ENCODE assay signal across 18 cellular contexts in the genomic region with DNA sequence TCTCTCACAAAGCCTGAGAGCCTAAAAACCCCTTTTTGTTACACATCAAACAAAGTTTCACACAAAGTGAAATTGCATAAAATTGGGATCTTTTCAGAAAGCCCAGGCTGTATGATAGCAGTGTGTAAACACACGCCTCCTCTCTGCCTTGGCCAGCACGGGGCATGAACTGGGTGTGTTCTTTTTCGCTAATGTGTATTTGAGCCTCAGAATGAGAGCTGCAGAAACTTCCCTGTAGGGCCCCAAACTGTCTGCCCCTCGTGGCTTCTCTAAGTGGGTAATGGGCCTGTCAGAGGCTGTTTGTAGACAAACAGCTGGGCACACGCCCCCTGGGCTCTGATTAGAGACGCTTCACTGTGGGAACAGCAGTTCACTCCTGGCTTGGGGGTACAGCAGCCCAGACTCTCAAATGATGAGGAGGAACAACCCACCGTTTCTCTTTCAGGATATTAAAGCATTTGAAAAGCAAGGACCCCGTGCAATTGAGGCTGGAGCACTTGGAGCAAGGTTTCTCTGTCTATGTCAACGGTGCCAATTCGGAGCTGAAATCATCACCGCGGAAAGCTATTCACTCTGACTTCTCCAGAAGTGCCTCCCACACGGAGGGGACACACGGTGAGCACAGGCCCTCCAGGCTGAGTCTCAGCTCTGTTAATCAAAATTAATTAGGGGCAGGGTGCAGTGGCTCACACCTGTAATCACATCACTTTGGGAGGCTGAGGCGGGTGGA.
DNase-seq lines count a peak whose midpoint lies in the region; ATAC-seq and TF ChIP-seq lines count a peak whose summit lies in the region.
"Had no signal": no experiment of that assay in that cellular context is flagged by ENCODE, and none has a peak within 500 bp of the region (broad histone marks: within the 10 kb centered on the region; RNA-seq: fewer than 3 reads in every experiment).

No MANE protein-coding gene starts in this region.

- peak overlapping the region; percentile 25 for H3K27ac Mint-ChIP-seq in progenitor cell of endocrine pancreas
- H3K27ac Mint-ChIP-seq: activated CD4-positive, alpha-beta memory T cell treated with anti-CD3 and anti-CD28 coated beads for 36 hours; activated T-cell treated with anti-CD3 and anti-CD28 coated beads, Interleukin-2, amount 50 U/mL, for 24 hours; stimulated activated naive CD8-positive, alpha-beta T cell treated with anti-CD3 and anti-CD28 coated beads, Interleukin-15, Interleukin-2, amounts not matched to agents 100 ng/mL and 50 ng/mL, for 24 hours had no signal

- H3K4me3 ChIP-seq in fibroblast of villous mesenchyme (ENCODE audit: low read depth, low read length) = no peak overlapping the region
- H3K4me3 ChIP-seq: coronary artery, HAP-1 had no signal

- TF ChIP-seq CTCF in fibroblast of villous mesenchyme (IDR thresholded peaks at IDR 0.05; ENCODE audit: insufficient read depth, low read depth, low read length) (no peak), progenitor cell of endocrine pancreas (IDR thresholded peaks at IDR 0.05; ENCODE audit: unreplicated experiment) (no peak)

- H3K36me3 Mint-ChIP-seq in progenitor cell of endocrine pancreas (ENCODE audit: insufficient read depth) = peaks cover 9% of the 10 kb centered on the region
- H3K36me3 Mint-ChIP-seq: natural killer cell treated with Interleukin-12 subunit alpha and Interleukin-12 subunit beta and Interleukin-15 and Interleukin-18, amount 100 ng/mL, for 72 hours had no signal

- no peaks in the 10 kb centered on the region for H3K9me3 Mint-ChIP-seq in progenitor cell of endocrine pancreas (ENCODE audit: low read depth)
- H3K9me3 Mint-ChIP-seq: activated CD4-positive, alpha-beta memory T cell treated with anti-CD3 and anti-CD28 coated beads for 36 hours; activated T-cell treated with anti-CD3 and anti-CD28 coated beads, Interleukin-2, amount 50 U/mL, for 24 hours; natural killer cell treated with Interleukin-12 subunit alpha and Interleukin-12 subunit beta and Interleukin-15 and Interleukin-18, amount 100 ng/mL, for 72 hours; stimulated activated naive CD8-positive, alpha-beta T cell treated with anti-CD3 and anti-CD28 coated beads, Interleukin-15, Interleukin-2, amounts not matched to agents 100 ng/mL and 50 ng/mL, for 24 hours had no signal

- H3K4me3 Mint-ChIP-seq in progenitor cell of endocrine pancreas (ENCODE audit: low read depth) = no peak overlapping the region
- H3K4me3 Mint-ChIP-seq: activated CD4-positive, alpha-beta memory T cell treated with anti-CD3 and anti-CD28 coated beads for 36 hours; activated T-cell treated with anti-CD3 and anti-CD28 coated beads, Interleukin-2, amount 50 U/mL, for 24 hours; natural killer cell treated with Interleukin-12 subunit alpha and Interleukin-12 subunit beta and Interleukin-15 and Interleukin-18, amount 100 ng/mL, for 72 hours; stimulated activated naive CD8-positive, alpha-beta T cell treated with anti-CD3 and anti-CD28 coated beads, Interleukin-15, Interleukin-2, amounts not matched to agents 100 ng/mL and 50 ng/mL, for 24 hours had no signal

- peaks cover 44% of the 10 kb centered on the region for H3K4me1 Mint-ChIP-seq in progenitor cell of endocrine pancreas (ENCODE audit: low read depth)

- ATAC-seq in HG02852 (IDR thresholded peaks at IDR 0.05; ENCODE audit: unreplicated experiment) = no peak
- ATAC-seq: natural killer cell treated with Interleukin-12 subunit alpha and Interleukin-12 subunit beta and Interleukin-15 and Interleukin-18, amount 100 ng/mL, for 72 hours had no signal

- no peaks in the 10 kb centered on the region for H3K27me3 Mint-ChIP-seq in progenitor cell of endocrine pancreas
- H3K27me3 Mint-ChIP-seq: activated CD4-positive, alpha-beta memory T cell treated with anti-CD3 and anti-CD28 coated beads for 36 hours; activated T-cell treated with anti-CD3 and anti-CD28 coated beads, Interleukin-2, amount 50 U/mL, for 24 hours; natural killer cell treated with Interleukin-12 subunit alpha and Interleukin-12 subunit beta and Interleukin-15 and Interleukin-18, amount 100 ng/mL, for 72 hours; stimulated activated naive CD8-positive, alpha-beta T cell treated with anti-CD3 and anti-CD28 coated beads, Interleukin-15, Interleukin-2, amounts not matched to agents 100 ng/mL and 50 ng/mL, for 24 hours had no signal

- DNase-seq in NCI-H146 (lab: John Stamatoyannopoulos, UW) = peak; percentile 44
- no peak for DNase-seq in NCI-H146 treated with DMSO at 0.1 percent for 48 hours (lab: John Stamatoyannopoulos, UW; ENCODE audit: unreplicated experiment)
- peak; percentile 88 for DNase-seq in NCI-H2227 treated with DMSO at 0.1 percent for 48 hours (lab: John Stamatoyannopoulos, UW)
- peak; percentile 26 for DNase-seq in fibroblast of villous mesenchyme (ENCODE audit: low read depth)
- DNase-seq in progenitor cell of endocrine pancreas (ENCODE audit: low spot score, unreplicated experiment) = no peak
- no peak for DNase-seq in LoVo (ENCODE audit: low spot score)
- DNase-seq in T-helper 2 cell = no peak
- DNase-seq: activated CD4-positive, alpha-beta memory T cell treated with anti-CD3 and anti-CD28 coated beads for 36 hours; activated naive CD4-positive, alpha-beta T cell treated with anti-CD3 and anti-CD28 coated beads, Interleukin-2, amount 50 U/mL, for 16 hours; activated T-cell treated with anti-CD3 and anti-CD28 coated beads, Interleukin-2, amount 50 U/mL, for 24 hours; DMS79 treated with DMSO at 0.1 percent for 48 hours; NCI-H187 treated with DMSO at 0.1 percent for 48 hours; NCI-H774 had no signal

Comparison
In these comparisons a context has a peak if more than half of its experiments do, and no peak if none do; other contexts are left out.
1. DNase-seq: peak in NCI-H146 (single experiment), NCI-H2227 treated with DMSO at 0.1 percent for 48 hours (single experiment) and fibroblast of villous mesenchyme (single experiment); none in NCI-H146 treated with DMSO at 0.1 percent for 48 hours (single experiment), progenitor cell of endocrine pancreas (single experiment), LoVo (single experiment) and T-helper 2 cell (0 of 5).